14 cellular contexts compared by ENCODE assay signal in genomic region chr4:102533916-102534315, GRCh38. TPM values are rescaled to one million over a fixed set of nuclear protein-coding genes. Genes with fewer than 3 reads are reported as not detected.
DNase-seq lines count a peak whose midpoint lies in the region; ATAC-seq and TF ChIP-seq lines count a peak whose summit lies in the region.
"Had no signal": no experiment of that assay in that cellular context is flagged by ENCODE, and none has a peak within 500 bp of the region (broad histone marks: within the 10 kb centered on the region; RNA-seq: fewer than 3 reads in every experiment).

No MANE protein-coding gene starts in this region.

- no peak overlapping the region for H3K4me3 ChIP-seq in CD4-positive, alpha-beta memory T cell (ENCODE audit: low read length in 2 of 2)
- H3K4me3 ChIP-seq in MM.1S (ENCODE audit: low read length): no peak overlapping the region
- H3K4me3 ChIP-seq: gastrocnemius medialis, suprapubic skin had no signal

- no peaks in the 10 kb centered on the region for H3K27me3 Mint-ChIP-seq in CD4-positive, alpha-beta memory T cell
- peaks cover 2 to 15% (median 4%) of the 10 kb centered on the region in 3 donors for H3K27me3 Mint-ChIP-seq in immature natural killer cell (ENCODE audit: low read depth in 3 of 3)
- no peaks in the 10 kb centered on the region for H3K27me3 Mint-ChIP-seq in Calu3 (ENCODE audit: unreplicated experiment)

- H3K27ac ChIP-seq in CD4-positive, alpha-beta memory T cell (ENCODE audit: low read depth, low read length): no peak overlapping the region
- H3K27ac ChIP-seq in MM.1S (ENCODE audit: low read length) (no peak overlapping the region), VCaP (peak overlapping the region; percentile 36)
- H3K27ac ChIP-seq: gastrocnemius medialis, suprapubic skin had no signal

- 0 out of 2 replicates have a peak, but pooled peaks cover 3% of the 10 kb centered on the region for H4K20me1 ChIP-seq in MM.1S (ENCODE audit: insufficient read depth, low read length)

- no peak overlapping the region for H3K9ac ChIP-seq in MM.1S (ENCODE audit: low read length)

- no peaks in the 10 kb centered on the region for H3K9me2 ChIP-seq in MM.1S (replicated peaks; ENCODE audit: insufficient read depth, low read length)

- H3K4me1 ChIP-seq in CD4-positive, alpha-beta memory T cell (ENCODE audit: insufficient read depth, low read length): peaks cover 58% of the 10 kb centered on the region
- H3K4me1 ChIP-seq in MM.1S (ENCODE audit: low read length): peaks cover 22% of the 10 kb centered on the region
- H3K4me1 ChIP-seq: gastrocnemius medialis had no signal

- no peak for TF ChIP-seq CTCF in MM.1S (IDR thresholded peaks at IDR 0.05; ENCODE audit: low read length)
- TF ChIP-seq CTCF in VCaP (conservative IDR thresholded peaks at IDR 0.05): no peak
- TF ChIP-seq CTCF in Calu3 (IDR thresholded peaks at IDR 0.05; ENCODE audit: unreplicated experiment): no peak

- BruUV-seq in Calu3 (replicated peaks; lab: Mats Ljungman, UMichigan): no TSS peak

- H2AFZ ChIP-seq in MM.1S (ENCODE audit: low read length): no peak overlapping the region

- peaks cover 7% of the 10 kb centered on the region; the same call in 1 of the 2 replicates for H3F3A ChIP-seq in MM.1S (ENCODE audit: insufficient read depth, low read length)

- POLR2A ChIA-PET in CD4-positive, alpha-beta memory T cell (lab: Charles Lee; ENCODE audit: partially characterized antibody): no interaction called here

- no peaks in the 10 kb centered on the region for H3K27me3 ChIP-seq in CD4-positive, alpha-beta memory T cell (ENCODE audit: insufficient read depth, low read length)
- H3K27me3 ChIP-seq in MM.1S (replicated peaks; ENCODE audit: insufficient read depth, low read length): no peaks in the 10 kb centered on the region
- H3K27me3 ChIP-seq: gastrocnemius medialis, suprapubic skin had no signal

- H3K4me2 ChIP-seq in MM.1S (ENCODE audit: low read depth, low read length): peak overlapping the region; percentile 7

- intact Hi-C loops in CD4-positive, alpha-beta memory T cell (cut with micrococcal nuclease): loop anchor here (2.0 kb wide), 1 partner anchor 19 kb away; no protein-coding TSS in a partner anchor
- intact Hi-C loops in Calu3 (cut with micrococcal nuclease; ENCODE audit: unreplicated experiment): no loop called here

- in situ Hi-C loops in G401 (cut with HindIII; ENCODE audit: low sequenced_read_pairs): no loop called here

- no peaks in the 10 kb centered on the region for H3K9me3 ChIP-seq in CD4-positive, alpha-beta memory T cell (ENCODE audit: control insufficient read depth in 1 of 2, low read length in 2 of 2)
- no peaks in the 10 kb centered on the region for H3K9me3 ChIP-seq in MM.1S (replicated peaks; ENCODE audit: insufficient read depth, low read length)
- H3K9me3 ChIP-seq: gastrocnemius medialis, suprapubic skin had no signal

- H3K36me3 Mint-ChIP-seq in CD4-positive, alpha-beta memory T cell: peaks cover 23 to 64% of the 10 kb centered on the region in 2 donors
- peaks cover 0 to 8% (median 0%) of the 10 kb centered on the region in 3 donors for H3K36me3 Mint-ChIP-seq in immature natural killer cell
- H3K36me3 Mint-ChIP-seq in Calu3 (ENCODE audit: insufficient read depth, unreplicated experiment): peaks cover 5% of the 10 kb centered on the region

- H3K9me3 Mint-ChIP-seq in CD4-positive, alpha-beta memory T cell: no peaks in the 10 kb centered on the region
- no peaks in the 10 kb centered on the region for H3K9me3 Mint-ChIP-seq in immature natural killer cell
- H3K9me3 Mint-ChIP-seq in Calu3 (ENCODE audit: low read depth, unreplicated experiment): no peaks in the 10 kb centered on the region

- no peak for DNase-seq in CD4-positive, alpha-beta memory T cell
- no peak for DNase-seq in MM.1S
- no peak for DNase-seq in immature natural killer cell
- no peak for DNase-seq in Calu3
- DNase-seq in activated CD8-positive, alpha-beta memory T cell treated with anti-CD3 and anti-CD28 coated beads, Interleukin-2, amount 50 U/mL, for 4 hours: no peak
- DNase-seq in G401 (ENCODE audit: low spot score): no peak
- DNase-seq: cortex of kidney, gastrocnemius medialis, NCI-H226, Right ventricle myocardium superior had no signal

- ATAC-seq in HG03432 (IDR thresholded peaks at IDR 0.05; ENCODE audit: unreplicated experiment): no peak
- ATAC-seq: gastrocnemius medialis, left lobe of liver had no signal

- peak overlapping the region in 5 of 7 donors; percentile 11 to 78 (median 66) for H3K27ac Mint-ChIP-seq in CD4-positive, alpha-beta memory T cell
- H3K27ac Mint-ChIP-seq in immature natural killer cell (peak overlapping the region; percentile 17 to 64 (median 44)), Calu3 (ENCODE audit: unreplicated experiment) (no peak overlapping the region)

- peak overlapping the region in 5 of 8 donors; percentile 11 to 39 (median 36) for H3K4me3 Mint-ChIP-seq in CD4-positive, alpha-beta memory T cell
- H3K4me3 Mint-ChIP-seq in immature natural killer cell: no peak overlapping the region
- H3K4me3 Mint-ChIP-seq in Calu3 (ENCODE audit: low read depth, unreplicated experiment): no peak overlapping the region

- CTCF ChIA-PET in CD4-positive, alpha-beta memory T cell (lab: Charles Lee; ENCODE audit: partially characterized antibody): interaction anchor here (1.1 kb wide), 1 partner anchor 10 kb away, joined by 3 read pairs; no protein-coding TSS in a partner anchor
- CTCF ChIA-PET in Calu3 (lab: Charles Lee): no interaction called here

- H3K79me2 ChIP-seq in MM.1S (ENCODE audit: low read length): peaks cover 74% of the 10 kb centered on the region

- H3K4me1 Mint-ChIP-seq in CD4-positive, alpha-beta memory T cell: peaks cover 32 to 71% (median 39%) of the 10 kb centered on the region in 4 donors
- H3K4me1 Mint-ChIP-seq in immature natural killer cell (peaks cover 22 to 55% of the 10 kb centered on the region in 2 donors), Calu3 (ENCODE audit: low read depth, unreplicated experiment) (no peaks in the 10 kb centered on the region)

- no peaks in the 10 kb centered on the region for H3K36me3 ChIP-seq in CD4-positive, alpha-beta memory T cell (ENCODE audit: insufficient read depth, low read length)
- peaks cover 6% of the 10 kb centered on the region; the same call in 1 of the 2 replicates for H3K36me3 ChIP-seq in MM.1S (replicated peaks; ENCODE audit: insufficient read depth, low read length)
- H3K36me3 ChIP-seq: gastrocnemius medialis, suprapubic skin had no signal

RNA-seq across cellular contexts. Expression of gene NFKB1, which starts 32.8 kb away (rescaled TPM):
- 10 to 100 TPM; 79.8 to 84.9 TPM for total RNA-seq in CD4-positive, alpha-beta memory T cell
- 10 to 100 TPM; 16.6 to 61.9 TPM for polyA plus RNA-seq in CD4-positive, alpha-beta memory T cell
- polyA plus RNA-seq in immature natural killer cell: 10 to 100 TPM in 1 of 3 donors, 1 to 10 TPM in 2; 9.4 to 16.0 (median 9.4) TPM
- 31.3 and 35.6 TPM in 2 replicates for total RNA-seq in Calu3 (2022)
- 14.6 and 16.6 TPM in 2 replicates for total RNA-seq in G401 (2014; rRNA removed; shearing (Covaris generic))

Comparison
In these comparisons a context has a peak if more than half of its experiments do, and no peak if none do; other contexts are left out.
1. H3K4me3 Mint-ChIP-seq: peak in CD4-positive, alpha-beta memory T cell (5 of 8); none in immature natural killer cell (0 of 5) and Calu3 (single experiment).